10 cellular contexts compared by ENCODE assay signal in the genomic region with DNA sequence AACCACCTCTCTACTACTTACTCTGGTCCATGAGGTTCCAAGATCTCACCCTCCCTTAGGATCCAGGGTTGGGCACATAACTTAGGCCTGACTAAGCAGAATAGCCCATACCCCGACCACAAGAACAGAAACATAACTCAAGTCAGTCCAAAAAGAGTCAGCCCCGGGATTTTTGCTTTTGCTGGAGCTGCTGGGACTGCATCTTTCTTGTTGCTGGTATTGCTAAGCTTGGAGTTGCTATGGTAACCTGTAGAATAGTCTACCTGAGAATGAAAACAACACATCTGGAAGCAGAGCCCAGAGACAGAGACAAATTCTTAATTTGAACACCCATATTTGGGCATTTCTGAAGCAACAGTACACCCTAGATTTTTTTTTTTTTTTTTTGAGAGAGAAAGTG. TPM values are rescaled to one million over a fixed set of nuclear protein-coding genes. Genes with fewer than 3 reads are reported as not detected.
A peak's percentile ranks its signal among the peaks of the same experiment; 100 is the strongest.
DNase-seq lines count a peak whose midpoint lies in the region; ATAC-seq and TF ChIP-seq lines count a peak whose summit lies in the region.
"Had no signal": no experiment of that assay in that cellular context is flagged by ENCODE, and none has a peak within 500 bp of the region (broad histone marks: within the 10 kb centered on the region; RNA-seq: fewer than 3 reads in every experiment).

No MANE protein-coding gene starts in this region.

- no peak for TF ChIP-seq POLR2A in tibial nerve (IDR thresholded peaks at IDR 0.05)

- no peak overlapping the region for H2AK5ac ChIP-seq in mesendoderm (ENCODE audit: low read length)

- no peak for TF ChIP-seq EP300 in tibial nerve (IDR thresholded peaks at IDR 0.05)

- H3K79me2 ChIP-seq in mesendoderm (ENCODE audit: control insufficient read depth, insufficient read depth, low read length), result no peaks in the 10 kb centered on the region

- no peak overlapping the region for H2BK15ac ChIP-seq in mesendoderm (replicated peaks; ENCODE audit: low read depth)

- no CpG with 5 or more reads among the region's 2 CpGs for WGBS in mesendoderm (ENCODE audit: extremely low coverage, insufficient coverage, low lambda C conversion rate)
- WGBS in tibial nerve, 2 donors, result 53 to 61% methylated on average over 2 of the region's 2 CpGs

- no peak overlapping the region for H3K18ac ChIP-seq in mesendoderm (ENCODE audit: low read length)

- H3K27ac ChIP-seq in mesendoderm (ENCODE audit: low read depth, low read length) (no peak overlapping the region), tibial nerve (no peak overlapping the region)
- H3K27ac ChIP-seq: left ventricle myocardium inferior had no signal

- no peak overlapping the region for H2BK5ac ChIP-seq in mesendoderm (ENCODE audit: low read length)

- H4K8ac ChIP-seq in mesendoderm (ENCODE audit: low read depth, low read length), result no peak overlapping the region

- H3K4me1 ChIP-seq in adipocyte (ENCODE audit: control insufficient read depth, insufficient read depth, low read length) (peaks cover 4% of the 10 kb centered on the region), mesendoderm (ENCODE audit: control insufficient read depth, low read depth, low read length) (peaks cover 4% of the 10 kb centered on the region), tibial nerve (peaks cover 0 to 28% (median 5%) of the 10 kb centered on the region in 4 donors)

- no peak overlapping the region for H4K5ac ChIP-seq in mesendoderm (ENCODE audit: low read length)

- DNase-seq in DMS79 treated with DMSO at 0.1 percent for 48 hours (lab: John Stamatoyannopoulos, UW) (peak; percentile 33), HT1080 (ENCODE audit: low read depth) (peak; percentile 97), adipocyte (ENCODE audit: low read depth) (peak; percentile 69), mesendoderm (peak; percentile 22), NCI-H146 treated with DMSO at 0.1 percent for 48 hours (lab: John Stamatoyannopoulos, UW; ENCODE audit: unreplicated experiment) (no peak), tibial nerve (ENCODE audit: low spot score in 2 of 2) (no peak), activated gamma-delta T cell (lab: John Stamatoyannopoulos, UW) (no peak)
- DNase-seq: left ventricle myocardium inferior, NCI-H2227 treated with DMSO at 0.1 percent for 48 hours had no signal

- no peak overlapping the region for H3K23ac ChIP-seq in mesendoderm (ENCODE audit: low read length)

- H3K9me3 ChIP-seq in adipocyte (ENCODE audit: control insufficient read depth, low read length) (no peaks in the 10 kb centered on the region), tibial nerve (no peaks in the 10 kb centered on the region)
- H3K9me3 ChIP-seq: left ventricle myocardium inferior had no signal

- no peak overlapping the region for H3K4me3 ChIP-seq in adipocyte (ENCODE audit: low read length)
- no peak overlapping the region for H3K4me3 ChIP-seq in mesendoderm (ENCODE audit: low read length)
- no peak overlapping the region for H3K4me3 ChIP-seq in tibial nerve
- H3K4me3 ChIP-seq: left ventricle myocardium inferior had no signal

- no peak for TF ChIP-seq CTCF in tibial nerve (IDR thresholded peaks at IDR 0.05)

- H3K4me2 ChIP-seq in mesendoderm (ENCODE audit: low read length), result no peak overlapping the region

- no peak overlapping the region for H3K4ac ChIP-seq in mesendoderm (ENCODE audit: low read depth, low read length)

- H3K79me1 ChIP-seq in mesendoderm (ENCODE audit: low read length), result no peaks in the 10 kb centered on the region

- no peaks in the 10 kb centered on the region for H3K27me3 ChIP-seq in adipocyte (replicated peaks; ENCODE audit: control insufficient read depth, insufficient read depth, low read length)
- H3K27me3 ChIP-seq in mesendoderm (ENCODE audit: insufficient read depth, low read length, poor library complexity), result no peaks in the 10 kb centered on the region
- no peaks in the 10 kb centered on the region for H3K27me3 ChIP-seq in tibial nerve

- H3K9ac ChIP-seq in adipocyte (ENCODE audit: low read length), result no peak overlapping the region
- no peak overlapping the region for H3K9ac ChIP-seq in mesendoderm (ENCODE audit: low read length)

- no peaks in the 10 kb centered on the region for H3K36me3 ChIP-seq in adipocyte (ENCODE audit: control insufficient read depth, insufficient read depth, low read length, severe bottlenecking)
- no peaks in the 10 kb centered on the region for H3K36me3 ChIP-seq in mesendoderm (ENCODE audit: control insufficient read depth, insufficient read depth, low read length)
- H3K36me3 ChIP-seq in tibial nerve, result peaks cover 0 to 6% (median 0%) of the 10 kb centered on the region in 3 donors
- H3K36me3 ChIP-seq: left ventricle myocardium inferior had no signal

- no peak overlapping the region for H2BK120ac ChIP-seq in mesendoderm (ENCODE audit: low read depth, low read length)

- no peak overlapping the region for H3K56ac ChIP-seq in mesendoderm (ENCODE audit: low read length)

- ATAC-seq in GM18873 (IDR thresholded peaks at IDR 0.05; ENCODE audit: low FRiP score, unreplicated experiment), result no peak

RNA-seq across cellular contexts. Expression of a gene that starts 6.5 kb away (rescaled TPM):
- 21.0 and 42.9 TPM in 2 replicates for total RNA-seq in HT1080 (2014; rRNA removed; shearing (Covaris generic))
- polyA plus RNA-seq in HT1080 (2015; cell fraction: cytosol; rRNA removed), result 24.1 and 28.4 TPM in 2 replicates
- polyA plus RNA-seq in HT1080 (2015; cell fraction: nucleus; rRNA removed), result 37.9 and 44.7 TPM in 2 replicates
- 10.8 TPM for polyA plus RNA-seq in mesendoderm (2013, experiment 1 of 2)
- polyA plus RNA-seq in mesendoderm (2013, experiment 2 of 2), result 11.2 TPM
- total RNA-seq in tibial nerve, result 100 to 1,000 TPM in 2 of 4 donors, 10 to 100 TPM in 2; 63.6 to 168 (median 102) TPM

RNA-seq across cellular contexts. Expression of a gene that starts 19.5 kb away (rescaled TPM):
- total RNA-seq in HT1080 (2014; rRNA removed; shearing (Covaris generic)), result 95.5 and 127 TPM in 2 replicates
- polyA plus RNA-seq in HT1080 (2015; cell fraction: cytosol; rRNA removed), result 43.0 and 63.2 TPM in 2 replicates
- 35.9 and 37.6 TPM in 2 replicates for polyA plus RNA-seq in HT1080 (2015; cell fraction: nucleus; rRNA removed)
- polyA plus RNA-seq in mesendoderm (2013, experiment 1 of 2), result 38.0 TPM
- 38.1 TPM for polyA plus RNA-seq in mesendoderm (2013, experiment 2 of 2)
- 10 to 100 TPM; 27.2 to 48.6 (median 41.2) TPM for total RNA-seq in tibial nerve

Comparison
In these comparisons a context has a peak if more than half of its experiments do, and no peak if none do; other contexts are left out.
1. DNase-seq: peak in DMS79 treated with DMSO at 0.1 percent for 48 hours (single experiment), HT1080 (single experiment), adipocyte (single experiment) and mesendoderm (single experiment); none in NCI-H146 treated with DMSO at 0.1 percent for 48 hours (single experiment), tibial nerve (0 of 2) and activated gamma-delta T cell (single experiment).